18 cellular contexts compared by ENCODE assay signal in the genomic region with DNA sequence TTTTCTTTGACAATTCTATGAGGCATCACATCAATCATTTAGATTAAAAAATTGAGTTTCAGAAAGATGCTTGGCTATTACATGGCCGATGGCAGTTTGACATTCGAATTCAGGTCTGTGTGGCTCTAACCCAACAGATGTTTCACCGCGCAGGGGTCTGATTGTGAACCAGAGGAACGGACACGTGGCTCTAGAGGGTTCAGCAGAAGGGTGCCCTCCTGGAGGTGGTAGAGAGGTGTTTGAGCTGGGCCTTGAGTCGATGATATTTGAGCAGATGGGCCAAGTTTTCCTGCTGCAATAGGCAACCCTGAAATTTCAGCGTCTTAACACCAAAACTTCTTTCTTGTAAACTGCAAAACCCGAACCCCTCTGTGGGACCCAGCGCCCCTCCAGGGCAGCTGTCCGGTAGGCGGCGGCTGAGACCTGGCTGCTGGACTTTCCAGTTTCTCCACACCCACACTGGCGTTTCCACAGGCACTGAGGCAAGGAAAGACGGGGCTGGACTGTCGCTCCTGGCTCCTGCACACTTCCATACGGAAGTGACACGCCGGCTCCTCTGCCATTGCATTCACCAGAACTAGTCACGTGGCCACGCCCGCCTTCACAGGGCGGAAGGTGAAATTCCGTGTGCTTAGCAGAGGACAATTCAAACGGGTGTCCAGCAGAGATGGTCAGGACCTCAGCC. TPM values are rescaled to one million over a fixed set of nuclear protein-coding genes. Genes with fewer than 3 reads are reported as not detected.
DNase-seq lines count a peak whose midpoint lies in the region; ATAC-seq and TF ChIP-seq lines count a peak whose summit lies in the region.
"Had no signal": no experiment of that assay in that cellular context is flagged by ENCODE, and none has a peak within 500 bp of the region (broad histone marks: within the 10 kb centered on the region; RNA-seq: fewer than 3 reads in every experiment).

No MANE protein-coding gene starts in this region.

- no peak for TF ChIP-seq POLR2A in right lobe of liver (IDR thresholded peaks at IDR 0.05)

- no peak for TF ChIP-seq CTCF in CD8-positive, alpha-beta T cell (IDR thresholded peaks at IDR 0.05)
- no peak for TF ChIP-seq CTCF in right lobe of liver (IDR thresholded peaks at IDR 0.05)

- no peak overlapping the region for H3K27ac Mint-ChIP-seq in CD8-positive, alpha-beta T cell
- H3K27ac Mint-ChIP-seq: activated CD4-positive, alpha-beta T cell treated with anti-CD3 and anti-CD28 coated beads, Interleukin-2, amount 10 ng/mL, durations not matched to agents 7 days and 5 days; naive thymus-derived CD8-positive, alpha-beta T cell; T-cell had no signal

- peak overlapping the region; percentile 35 for H3K4me3 Mint-ChIP-seq in CD8-positive, alpha-beta T cell
- H3K4me3 Mint-ChIP-seq: activated CD4-positive, alpha-beta T cell treated with anti-CD3 and anti-CD28 coated beads, Interleukin-2, amount 10 ng/mL, durations not matched to agents 7 days and 5 days had no signal

- CTCF ChIA-PET in CD8-positive, alpha-beta T cell (lab: Charles Lee) = no interaction called here

- H3K4me1 ChIP-seq in CD8-positive, alpha-beta T cell (ENCODE audit: insufficient read depth, low read length) = no peaks in the 10 kb centered on the region
- H3K4me1 ChIP-seq in right lobe of liver = no peaks in the 10 kb centered on the region
- H3K4me1 ChIP-seq: tibial nerve had no signal

- H3K9me3 Mint-ChIP-seq in CD8-positive, alpha-beta T cell = no peaks in the 10 kb centered on the region
- H3K9me3 Mint-ChIP-seq: activated CD4-positive, alpha-beta T cell treated with anti-CD3 and anti-CD28 coated beads, Interleukin-2, amount 10 ng/mL, durations not matched to agents 7 days and 5 days had no signal

- H3K9me3 ChIP-seq in CD8-positive, alpha-beta T cell (ENCODE audit: low read length) = no peaks in the 10 kb centered on the region
- H3K9me3 ChIP-seq in right lobe of liver (no peaks in the 10 kb centered on the region), MG63 (no peaks in the 10 kb centered on the region)
- H3K9me3 ChIP-seq: tibial nerve had no signal

- POLR2A ChIA-PET in CD8-positive, alpha-beta T cell (lab: Charles Lee) = no interaction called here

- ATAC-seq in CD8-positive, alpha-beta T cell = no peak
- peak in 3 of 4 donors; percentile 20 to 75 (median 62) for ATAC-seq in right lobe of liver
- no peak for ATAC-seq in HG02678 (IDR thresholded peaks at IDR 0.05; ENCODE audit: unreplicated experiment)
- ATAC-seq in HG03521 (IDR thresholded peaks at IDR 0.05; ENCODE audit: unreplicated experiment) = no peak
- ATAC-seq: naive thymus-derived CD8-positive, alpha-beta T cell; T-cell had no signal

- DNase-seq in NCI-H1417 (lab: John Stamatoyannopoulos, UW) = peak in 2 of 3 experiments; percentile 49 to 69
- no peak for DNase-seq in NCI-H1417 treated with DMSO at 0.1 percent for 48 hours (lab: John Stamatoyannopoulos, UW)
- no peak for DNase-seq in CD8-positive, alpha-beta T cell
- peak; percentile 88 for DNase-seq in NCI-H69 (lab: John Stamatoyannopoulos, UW)
- DNase-seq in right lobe of liver = no peak
- no peak for DNase-seq in MG63
- DNase-seq: activated CD4-positive, alpha-beta T cell treated with anti-CD3 and anti-CD28 coated beads, Interleukin-2, amount 10 ng/mL, durations not matched to agents 7 days and 5 days; activated effector memory CD4-positive, alpha-beta T cell treated with Interleukin-2 at 50 U/mL for 16 hours; hypothalamus; left cardiac atrium; naive thymus-derived CD8-positive, alpha-beta T cell; NCI-H1436; NCI-H446; T-cell had no signal

- no peak overlapping the region for H3K27ac ChIP-seq in CD8-positive, alpha-beta T cell (ENCODE audit: low read depth, low read length)
- H3K27ac ChIP-seq in right lobe of liver = no peak overlapping the region
- H3K27ac ChIP-seq: KMS-11, tibial nerve had no signal

- peaks cover 48% of the 10 kb centered on the region for H3K27me3 Mint-ChIP-seq in CD8-positive, alpha-beta T cell (ENCODE audit: low read depth)

- no peaks in the 10 kb centered on the region for H3K36me3 Mint-ChIP-seq in CD8-positive, alpha-beta T cell
- H3K36me3 Mint-ChIP-seq: naive thymus-derived CD8-positive, alpha-beta T cell; T-cell had no signal

- H3K27me3 ChIP-seq in CD8-positive, alpha-beta T cell (ENCODE audit: insufficient read depth, low read length) = peaks cover 12% of the 10 kb centered on the region
- H3K27me3 ChIP-seq in right lobe of liver = no peaks in the 10 kb centered on the region
- H3K27me3 ChIP-seq in MG63 = no peaks in the 10 kb centered on the region
- H3K27me3 ChIP-seq: tibial nerve had no signal

- H3K4me1 Mint-ChIP-seq in CD8-positive, alpha-beta T cell (ENCODE audit: low read depth) = no peaks in the 10 kb centered on the region
- H3K4me1 Mint-ChIP-seq: activated CD4-positive, alpha-beta T cell treated with anti-CD3 and anti-CD28 coated beads, Interleukin-2, amount 10 ng/mL, durations not matched to agents 7 days and 5 days; naive thymus-derived CD8-positive, alpha-beta T cell had no signal

- H3K4me3 ChIP-seq in CD8-positive, alpha-beta T cell (ENCODE audit: low read depth, low read length) = no peak overlapping the region
- H3K4me3 ChIP-seq in right lobe of liver = no peak overlapping the region
- H3K4me3 ChIP-seq in MG63 = no peak overlapping the region
- H3K4me3 ChIP-seq: tibial nerve had no signal

- intact Hi-C loops in CD8-positive, alpha-beta T cell (cut with DNase I, micrococcal nuclease) = no loop called here
- intact Hi-C loops in right lobe of liver (cut with DNase I) = no loop called here

- no peaks in the 10 kb centered on the region for H3K36me3 ChIP-seq in CD8-positive, alpha-beta T cell (ENCODE audit: insufficient read depth, low read length)
- H3K36me3 ChIP-seq in right lobe of liver (no peaks in the 10 kb centered on the region), MG63 (no peaks in the 10 kb centered on the region)
- H3K36me3 ChIP-seq: tibial nerve had no signal

- WGBS in right lobe of liver (ENCODE audit: insufficient coverage, low coverage, low lambda C conversion rate, missing lambda C conversion rate) = 77% methylated on average over 9 of the region's 25 CpGs

RNA-seq across cellular contexts. Expression of a gene that starts 11.3 kb away (rescaled TPM):
- 1 to 10 TPM; 6.8 to 9.9 TPM for total RNA-seq in CD8-positive, alpha-beta T cell
- 100 to 1,000 TPM in 1 of 6 experiments, 10 to 100 TPM in 5; 77.0 to 106 (median 85.5) TPM for total RNA-seq in right lobe of liver
- total RNA-seq in MG63 (2014; rRNA removed; shearing (Covaris generic); ENCODE audit: low replicate concordance) = 19.9 and 39.0 TPM in 2 replicates

Comparison
In these comparisons a context has a peak if more than half of its experiments do, and no peak if none do; other contexts are left out.
1. DNase-seq: peak in NCI-H1417 (2 of 3) and NCI-H69 (single experiment); none in NCI-H1417 treated with DMSO at 0.1 percent for 48 hours (single experiment), CD8-positive, alpha-beta T cell (0 of 7), right lobe of liver (0 of 3) and MG63 (single experiment).
2. ATAC-seq: peak in right lobe of liver (3 of 4); none in CD8-positive, alpha-beta T cell (single experiment), HG02678 (single experiment) and HG03521 (single experiment).